8 cellular contexts compared by ENCODE assay signal in the genomic region with DNA sequence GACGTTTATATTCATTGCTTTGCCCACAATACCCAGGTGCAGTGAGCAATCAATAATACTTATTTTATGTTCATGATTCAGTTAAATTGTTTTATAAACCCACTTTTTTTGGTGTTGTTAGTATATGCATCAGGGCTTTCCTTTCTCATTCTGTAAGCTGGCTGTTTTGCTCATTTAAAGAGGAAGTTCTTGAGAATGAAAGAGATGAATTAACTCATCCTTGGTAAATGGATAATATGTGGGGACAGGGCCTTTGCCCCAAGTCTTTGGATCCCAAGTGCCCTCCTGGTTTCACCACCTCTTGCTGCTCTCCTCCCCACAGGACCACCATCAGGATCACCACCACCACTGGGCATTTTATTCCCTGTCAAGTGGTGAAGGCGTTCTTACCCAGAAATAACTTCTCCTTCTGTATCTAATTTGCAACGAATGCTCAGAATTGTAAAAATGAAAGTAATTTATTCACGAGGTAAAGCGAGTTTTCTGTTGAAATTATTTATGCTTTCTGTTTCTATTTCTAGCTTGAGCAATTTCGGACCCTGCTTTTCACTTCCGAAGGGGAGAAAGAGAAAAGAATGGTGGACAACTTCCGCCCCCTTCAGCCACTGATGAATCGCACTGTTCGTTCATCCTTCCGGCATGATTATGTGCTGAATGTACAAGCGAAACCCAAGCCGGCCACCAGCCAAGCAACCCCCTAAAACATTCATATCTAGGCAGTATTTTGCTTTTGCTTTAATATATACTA. TPM values are rescaled to one million over a fixed set of nuclear protein-coding genes. Genes with fewer than 3 reads are reported as not detected.
DNase-seq lines count a peak whose midpoint lies in the region; ATAC-seq and TF ChIP-seq lines count a peak whose summit lies in the region.

No MANE protein-coding gene starts in this region.

- H3K27ac ChIP-seq in KOPT-K1 (ENCODE audit: low read depth, low read length, poor library complexity, severe bottlenecking) (peak overlapping the region; percentile 87), lower lobe of right lung (peak overlapping the region; percentile 56)

- DNase-seq in lower lobe of right lung (no peak), NCI-H446 (lab: John Stamatoyannopoulos, UW) (no peak), NCI-H2029 (lab: John Stamatoyannopoulos, UW) (no peak), SK-N-DZ (ENCODE audit: low spot score) (no peak)
- no peak for DNase-seq in central memory CD4-positive, alpha-beta T cell

- H3K27me3 ChIP-seq in lower lobe of right lung (ENCODE audit: low read depth) = no peaks in the 10 kb centered on the region

- ATAC-seq in GM18511 (IDR thresholded peaks at IDR 0.05; ENCODE audit: unreplicated experiment) (peak; percentile 93), GM21619 (IDR thresholded peaks at IDR 0.05; ENCODE audit: unreplicated experiment) (peak; percentile 91), lower lobe of right lung (no peak)

- no peaks in the 10 kb centered on the region for H3K4me1 ChIP-seq in lower lobe of right lung

- peak overlapping the region; percentile 24 for H3K4me3 ChIP-seq in lower lobe of right lung

- H3K36me3 ChIP-seq in KOPT-K1 (ENCODE audit: insufficient read depth, low read length) (no peaks in the 10 kb centered on the region), lower lobe of right lung (peaks cover 38% of the 10 kb centered on the region)

- intact Hi-C loops in lower lobe of right lung (cut with DNase I) = no loop called here

- no peak for TF ChIP-seq CTCF in lower lobe of right lung (IDR thresholded peaks at IDR 0.05)

- H3K9me3 ChIP-seq in KOPT-K1 (ENCODE audit: insufficient read depth, low read length, poor library complexity, severe bottlenecking) (no peaks in the 10 kb centered on the region), lower lobe of right lung (no peaks in the 10 kb centered on the region)

RNA-seq across cellular contexts. Expression of a gene that starts 8.1 kb away (rescaled TPM):
- 11.3 TPM for total RNA-seq in lower lobe of right lung
- 2.8 and 3.0 TPM in 2 replicates for polyA plus RNA-seq in SK-N-DZ (2014; cell fraction: cytosol; rRNA removed)
- 5.3 and 6.1 TPM in 2 replicates for polyA plus RNA-seq in SK-N-DZ (2014; cell fraction: nucleus; rRNA removed)

RNA-seq across cellular contexts. Expression of a gene that starts 44.1 kb away (rescaled TPM):
- 12.6 TPM for total RNA-seq in lower lobe of right lung
- 1.9 and 7.8 TPM in 2 replicates for polyA plus RNA-seq in SK-N-DZ (2014; cell fraction: cytosol; rRNA removed)
- 1.7 and 1.9 TPM in 2 replicates for polyA plus RNA-seq in SK-N-DZ (2014; cell fraction: nucleus; rRNA removed)

Comparison
In these comparisons a context has a peak if more than half of its experiments do, and no peak if none do; other contexts are left out.
1. ATAC-seq: peak in GM18511 (single experiment) and GM21619 (single experiment); none in lower lobe of right lung (0 of 2).